10 cellular contexts compared by ENCODE assay signal in the genomic region with DNA sequence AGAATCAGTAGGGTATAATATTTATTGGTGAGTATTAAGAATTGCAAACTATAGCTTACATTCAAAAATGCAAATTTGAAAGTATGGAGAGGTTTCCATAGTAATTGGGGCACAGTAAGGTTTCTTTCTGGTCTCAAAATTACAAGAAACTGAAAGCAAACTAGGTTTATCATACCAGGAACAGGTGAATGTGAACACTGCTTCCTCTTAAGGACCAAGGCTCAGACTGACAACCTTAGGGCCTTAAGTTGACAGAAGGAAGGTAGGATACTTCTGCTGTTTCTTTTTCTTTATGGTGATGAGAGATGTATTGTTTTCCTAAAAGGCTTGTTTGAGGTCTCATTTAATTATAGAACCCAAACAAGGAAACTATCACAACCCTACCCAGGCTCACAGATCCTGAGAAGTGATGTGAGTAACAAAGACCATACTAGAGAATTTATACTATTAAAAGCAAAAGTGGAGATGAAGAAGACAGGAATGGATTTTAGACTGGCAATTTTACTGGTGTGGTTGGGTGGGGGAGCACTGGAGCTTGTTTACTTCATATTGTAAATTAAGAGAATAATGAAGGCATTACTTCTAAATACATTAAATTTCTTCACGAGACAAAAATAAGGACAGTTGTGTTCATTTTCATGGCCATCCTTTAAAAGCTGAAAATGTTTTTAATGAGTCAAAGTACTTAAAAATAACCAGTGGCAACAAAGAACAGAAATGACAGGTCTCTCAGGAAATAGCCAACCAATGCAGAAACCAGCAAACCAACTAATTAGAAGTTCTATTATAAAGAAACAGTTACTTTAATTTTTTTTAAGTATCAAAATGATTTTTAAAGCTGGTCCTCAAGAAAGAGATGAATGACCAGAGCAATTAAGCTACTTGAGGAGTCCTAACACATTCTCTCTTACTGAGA. TPM values are rescaled to one million over a fixed set of nuclear protein-coding genes. Genes with fewer than 3 reads are reported as not detected.
A peak's percentile ranks its signal among the peaks of the same experiment; 100 is the strongest.
DNase-seq lines count a peak whose midpoint lies in the region; ATAC-seq and TF ChIP-seq lines count a peak whose summit lies in the region.
"Had no signal": no experiment of that assay in that cellular context is flagged by ENCODE, and none has a peak within 500 bp of the region (broad histone marks: within the 10 kb centered on the region; RNA-seq: fewer than 3 reads in every experiment).

No MANE protein-coding gene starts in this region.

- ATAC-seq in GM19438 (IDR thresholded peaks at IDR 0.05; ENCODE audit: low read depth, unreplicated experiment) (peak; percentile 63), HG03354 (IDR thresholded peaks at IDR 0.05; ENCODE audit: poor library complexity, severe bottlenecking, unreplicated experiment) (peak; percentile 73)

- no peaks in the 10 kb centered on the region for H3K27me3 Mint-ChIP-seq in CD8-positive, alpha-beta memory T cell
- peaks cover 2% of the 10 kb centered on the region for H3K27me3 Mint-ChIP-seq in glutamatergic neuron (ENCODE audit: unreplicated experiment)

- H3K4me1 Mint-ChIP-seq in CD8-positive, alpha-beta memory T cell = peaks cover 46 to 65% (median 60%) of the 10 kb centered on the region in 3 donors
- H3K4me1 Mint-ChIP-seq in glutamatergic neuron (ENCODE audit: low read depth, unreplicated experiment) = peaks cover 7% of the 10 kb centered on the region

- CTCF ChIA-PET in CD8-positive, alpha-beta memory T cell (lab: Charles Lee) = no interaction called here

- no peak overlapping the region for H3K27ac ChIP-seq in CD8-positive, alpha-beta memory T cell (ENCODE audit: low read depth, low read length)

- TF ChIP-seq CTCF in glutamatergic neuron (IDR thresholded peaks at IDR 0.05; ENCODE audit: partially characterized antibody, unreplicated experiment) = no peak

- no peaks in the 10 kb centered on the region for H3K9me3 Mint-ChIP-seq in CD8-positive, alpha-beta memory T cell
- peaks cover 5% of the 10 kb centered on the region for H3K9me3 Mint-ChIP-seq in glutamatergic neuron (ENCODE audit: unreplicated experiment)

- H3K27me3 ChIP-seq in CD8-positive, alpha-beta memory T cell (ENCODE audit: insufficient read depth, low read length, poor library complexity, severe bottlenecking) = no peaks in the 10 kb centered on the region

- no peaks in the 10 kb centered on the region for H3K9me3 ChIP-seq in CD8-positive, alpha-beta memory T cell (ENCODE audit: low read length)

- POLR2A ChIA-PET in CD8-positive, alpha-beta memory T cell (lab: Charles Lee) = interaction anchor here (0.5 to 0.6 kb wide), 2 partner anchors 104 to 639 kb away, joined by 3 read pairs; no protein-coding TSS in a partner anchor

- H3K4me3 Mint-ChIP-seq in CD8-positive, alpha-beta memory T cell = peak overlapping the region in 3 of 7 donors; percentile 11 to 65 (median 42)
- H3K4me3 Mint-ChIP-seq in glutamatergic neuron (ENCODE audit: unreplicated experiment) = no peak overlapping the region

- no peak overlapping the region for H3K4me3 ChIP-seq in CD8-positive, alpha-beta memory T cell (ENCODE audit: low read length)
- H3K4me3 ChIP-seq: skin epidermis had no signal

- peaks cover 30% of the 10 kb centered on the region for H3K4me1 ChIP-seq in CD8-positive, alpha-beta memory T cell (ENCODE audit: insufficient read depth, low read length)

- peaks cover 11% of the 10 kb centered on the region for H3K36me3 ChIP-seq in CD8-positive, alpha-beta memory T cell (ENCODE audit: insufficient read depth, low read length)

- H3K36me3 Mint-ChIP-seq in CD8-positive, alpha-beta memory T cell = peaks cover 4 to 51% (median 8%) of the 10 kb centered on the region in 3 donors
- no peaks in the 10 kb centered on the region for H3K36me3 Mint-ChIP-seq in glutamatergic neuron (ENCODE audit: unreplicated experiment)

- peak overlapping the region; percentile 44 to 91 (median 62) for H3K27ac Mint-ChIP-seq in CD8-positive, alpha-beta memory T cell
- H3K27ac Mint-ChIP-seq in glutamatergic neuron (ENCODE audit: unreplicated experiment) = no peak overlapping the region

- no peak for DNase-seq in CD8-positive, alpha-beta memory T cell
- DNase-seq in germinal center (ENCODE audit: low spot score) (peak; percentile 11), medulla oblongata (ENCODE audit: extremely low spot score) (no peak), NCI-H1417 (lab: John Stamatoyannopoulos, UW) (no peak), DMS153 treated with DMSO at 0.1 percent for 48 hours (lab: John Stamatoyannopoulos, UW; ENCODE audit: unreplicated experiment) (no peak), glutamatergic neuron (no peak)
- DNase-seq: NCI-H2029 treated with DMSO at 0.1 percent for 48 hours had no signal

RNA-seq across cellular contexts. Expression of a gene that starts 21.3 kb away (rescaled TPM):
- total RNA-seq in CD8-positive, alpha-beta memory T cell = 10 to 100 TPM; 76.8 to 77.6 TPM
- 40.5 TPM for polyA plus RNA-seq in CD8-positive, alpha-beta memory T cell
- total RNA-seq in glutamatergic neuron (ENCODE audit: unreplicated experiment) = 79.7 TPM

RNA-seq across cellular contexts. Expression of a gene that starts 52.4 kb away (rescaled TPM):
- total RNA-seq in CD8-positive, alpha-beta memory T cell = 10 to 100 TPM; 67.3 to 68.7 TPM
- 50.1 TPM for polyA plus RNA-seq in CD8-positive, alpha-beta memory T cell
- total RNA-seq in glutamatergic neuron (ENCODE audit: unreplicated experiment) = 31.4 TPM
